Comparison of ENCODE assay signal across 16 cellular contexts in the genomic region with DNA sequence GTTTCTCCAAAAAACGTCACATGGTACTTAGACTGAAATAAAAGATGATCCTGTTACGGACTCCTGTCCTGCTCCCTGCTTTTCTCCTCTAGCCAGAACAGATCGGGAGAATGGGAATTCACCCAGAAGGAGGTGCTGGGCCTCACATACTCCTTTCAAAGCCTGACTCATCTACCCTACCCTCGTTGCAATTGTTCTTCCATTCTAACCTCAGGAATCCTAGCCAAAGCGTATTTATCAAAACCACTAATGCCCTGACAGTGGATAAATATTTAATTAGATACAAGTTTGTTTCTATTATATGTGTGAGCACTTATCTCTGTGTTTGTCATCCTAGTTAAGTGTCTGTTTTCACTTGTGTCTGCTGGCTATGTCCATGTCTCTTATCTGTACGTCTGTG. TPM values are rescaled to one million over a fixed set of nuclear protein-coding genes. Genes with fewer than 3 reads are reported as not detected.
A peak's percentile ranks its signal among the peaks of the same experiment; 100 is the strongest.
DNase-seq lines count a peak whose midpoint lies in the region; FAIRE-seq and TF ChIP-seq lines count a peak whose summit lies in the region.
"Had no signal": no experiment of that assay in that cellular context is flagged by ENCODE, and none has a peak within 500 bp of the region (broad histone marks: within the 10 kb centered on the region; RNA-seq: fewer than 3 reads in every experiment).

No MANE protein-coding gene starts in this region.

- no peak for TF ChIP-seq CTCF in CD14-positive monocyte (IDR thresholded peaks at IDR 0.05)
- TF ChIP-seq CTCF in bronchial epithelial cell (IDR thresholded peaks at IDR 0.05; ENCODE audit: insufficient read depth, low read length, severe bottlenecking), result peak; percentile 10
- TF ChIP-seq CTCF in testis (IDR thresholded peaks at IDR 0.05), result no peak
- TF ChIP-seq CTCF in osteocyte (IDR thresholded peaks at IDR 0.05), result no peak

- intact Hi-C loops in CD14-positive monocyte (cut with micrococcal nuclease), result loop anchor here in 1 of 2 donors (5.0 kb wide), 1 partner anchor 49 kb away; the partner anchor contains the start of gene PILRB
- intact Hi-C loops in testis (cut with DNase I; ENCODE audit: low total_unique reads), result loop anchor here (10.0 kb wide), 1 partner anchor 62 kb away; no protein-coding TSS in a partner anchor

- no peak for DNase-seq in CD14-positive monocyte (ENCODE audit: low spot score)
- DNase-seq in M059J (ENCODE audit: low read depth), result peak; percentile 86
- DNase-seq in bronchial epithelial cell (ENCODE audit: low read depth), result peak; percentile 48
- DNase-seq in testis, result no peak
- no peak for DNase-seq in UCSD-AML1 (lab: John Stamatoyannopoulos, UW; ENCODE audit: unreplicated experiment)
- no peak for DNase-seq in osteocyte (ENCODE audit: extremely low spot score, unreplicated experiment)
- DNase-seq in stimulated activated naive CD4-positive, alpha-beta T cell treated with Interleukin-2 at 50 U/mL for 16 hours (lab: John Stamatoyannopoulos, UW), result no peak
- DNase-seq: effector CD8-positive, alpha-beta T cell; NCI-H510A; stimulated activated CD8-positive, alpha-beta memory T cell treated with anti-CD3 and anti-CD28 coated beads, Interleukin-4, amount 100 ng/mL, for 48 hours had no signal

- H3K27ac Mint-ChIP-seq in CD14-positive monocyte, result peak overlapping the region in 5 of 7 donors; percentile 14 to 33 (median 26)
- H3K27ac Mint-ChIP-seq in osteocyte (ENCODE audit: unreplicated experiment), result no peak overlapping the region
- H3K27ac Mint-ChIP-seq: B cell, H9 had no signal

- H3K4me3 Mint-ChIP-seq in CD14-positive monocyte (no peak overlapping the region), osteocyte (ENCODE audit: unreplicated experiment) (no peak overlapping the region)
- H3K4me3 Mint-ChIP-seq: B cell, H9, neural crest cell had no signal

- H3K36me3 Mint-ChIP-seq in CD14-positive monocyte (peaks cover 50 to 52% of the 10 kb centered on the region in 2 donors), osteocyte (ENCODE audit: unreplicated experiment) (peaks cover 3% of the 10 kb centered on the region)

- H3K9me3 Mint-ChIP-seq in CD14-positive monocyte (no peaks in the 10 kb centered on the region), osteocyte (ENCODE audit: unreplicated experiment) (no peaks in the 10 kb centered on the region)
- H3K9me3 Mint-ChIP-seq: H9, neural crest cell had no signal

- H3K27me3 ChIP-seq in bronchial epithelial cell (ENCODE audit: control insufficient read depth, insufficient read depth, low read length) (peaks cover 4% of the 10 kb centered on the region), testis (no peaks in the 10 kb centered on the region)
- H3K27me3 ChIP-seq: tibial nerve had no signal

- TF ChIP-seq POLR2A in testis (IDR thresholded peaks at IDR 0.05), result no peak

- H3K36me3 ChIP-seq in bronchial epithelial cell (ENCODE audit: control insufficient read depth, insufficient read depth, low read length) (no peaks in the 10 kb centered on the region), mesodermal cell (ENCODE audit: control insufficient read depth, insufficient read depth, low read length) (no peaks in the 10 kb centered on the region), testis (ENCODE audit: low read depth, missing control alignments) (no peaks in the 10 kb centered on the region)

- H3K4me1 Mint-ChIP-seq in CD14-positive monocyte (peaks cover 25% of the 10 kb centered on the region), osteocyte (ENCODE audit: unreplicated experiment) (no peaks in the 10 kb centered on the region)
- H3K4me1 Mint-ChIP-seq: neural crest cell had no signal

- H3K27me3 Mint-ChIP-seq in CD14-positive monocyte (ENCODE audit: low read depth in 3 of 3) (no peaks in the 10 kb centered on the region), osteocyte (ENCODE audit: unreplicated experiment) (peaks cover 22% of the 10 kb centered on the region)
- H3K27me3 Mint-ChIP-seq: B cell had no signal

- no peak for FAIRE-seq in bronchial epithelial cell (lab: Jason Lieb, UNC)

- H3K4me3 ChIP-seq in bronchial epithelial cell (ENCODE audit: low read depth, low read length) (no peak overlapping the region), mesodermal cell (ENCODE audit: extremely low read depth, insufficient read depth, low read length, poor library complexity, severe bottlenecking) (no peak overlapping the region), testis (no peak overlapping the region)
- H3K4me3 ChIP-seq: tibial nerve had no signal

- 61 to 81% methylated on average over 3 of the region's 6 CpGs for WGBS in mesodermal cell (ENCODE audit: insufficient coverage in 2 of 2), 2 experiments
- WGBS in testis, 2 donors, result 57 to 63% methylated on average over 6 of the region's 6 CpGs

- peak overlapping the region; percentile 23 for H3K27ac ChIP-seq in mesodermal cell (ENCODE audit: low read depth, low read length, severe bottlenecking)
- no peak overlapping the region for H3K27ac ChIP-seq in testis
- H3K27ac ChIP-seq: KMS-11, tibial nerve had no signal

- H3K4me1 ChIP-seq in mesodermal cell (ENCODE audit: control insufficient read depth, insufficient read depth, low read length, poor library complexity, severe bottlenecking) (peaks cover 9% of the 10 kb centered on the region), testis (peaks cover 4% of the 10 kb centered on the region)
- H3K4me1 ChIP-seq: tibial nerve had no signal

- H3K9me3 ChIP-seq in mesodermal cell (ENCODE audit: control insufficient read depth, low read length), result no peaks in the 10 kb centered on the region
- H3K9me3 ChIP-seq in testis, result no peaks in the 10 kb centered on the region
- H3K9me3 ChIP-seq: tibial nerve had no signal

RNA-seq across cellular contexts. Expression of gene ZCWPW1, which starts 21.7 kb away (rescaled TPM):
- polyA plus RNA-seq in CD14-positive monocyte (1 to 10 TPM in 1 of 2 donors, under 1 TPM in 1; 0.60 to 1.2 TPM), testis (ENCODE audit: insufficient read depth, low read depth, low replicate concordance) (96.5 TPM)
- total RNA-seq in M059J (2014; rRNA removed; shearing (Covaris generic)), result 5.2 and 7.8 TPM in 2 replicates
- total RNA-seq in bronchial epithelial cell (1.3 and 2.0 TPM in 2 replicates), testis (100 to 1,000 TPM in 1 of 2 donors, 10 to 100 TPM in 1; 83.5 to 145 TPM), osteocyte (4.4 and 5.0 TPM in 2 replicates)
- 1.00 TPM for polyA plus RNA-seq in mesodermal cell (2013, experiment 1 of 2)
- 0.76 TPM for polyA plus RNA-seq in mesodermal cell (2013, experiment 2 of 2)

RNA-seq across cellular contexts. Expression of gene MEPCE, which starts 22.9 kb away (rescaled TPM):
- polyA plus RNA-seq in CD14-positive monocyte, result 1 to 10 TPM; 2.9 to 3.3 TPM
- total RNA-seq in M059J (2014; rRNA removed; shearing (Covaris generic)), result 32.7 and 48.2 TPM in 2 replicates
- total RNA-seq in bronchial epithelial cell, result 18.7 and 20.7 TPM in 2 replicates
- 26.0 TPM for polyA plus RNA-seq in mesodermal cell (2013, experiment 1 of 2)
- 26.0 TPM for polyA plus RNA-seq in mesodermal cell (2013, experiment 2 of 2)
- total RNA-seq in testis, result 10 to 100 TPM; 74.6 to 89.3 TPM
- polyA plus RNA-seq in testis (ENCODE audit: insufficient read depth, low read depth, low replicate concordance), result 182 TPM
- 50.0 and 50.1 TPM in 2 replicates for total RNA-seq in osteocyte

RNA-seq across cellular contexts. Expression of gene PPP1R35, which starts 29.5 kb away (rescaled TPM):
- polyA plus RNA-seq in CD14-positive monocyte, result 10 to 100 TPM in 1 of 2 donors, 1 to 10 TPM in 1; 8.1 to 14.6 TPM
- total RNA-seq in M059J (2014; rRNA removed; shearing (Covaris generic)), result 17.7 and 23.7 TPM in 2 replicates
- 32.8 and 34.2 TPM in 2 replicates for total RNA-seq in bronchial epithelial cell
- 42.0 TPM for polyA plus RNA-seq in mesodermal cell (2013, experiment 1 of 2)
- 34.5 TPM for polyA plus RNA-seq in mesodermal cell (2013, experiment 2 of 2)
- 100 to 1,000 TPM in 1 of 2 donors, 10 to 100 TPM in 1; 97.6 to 128 TPM for total RNA-seq in testis
- polyA plus RNA-seq in testis (ENCODE audit: insufficient read depth, low read depth, low replicate concordance), result 76.4 TPM
- 22.8 and 32.1 TPM in 2 replicates for total RNA-seq in osteocyte

RNA-seq across cellular contexts. Expression of gene PILRA, which starts 33.5 kb away (rescaled TPM):
- polyA plus RNA-seq in CD14-positive monocyte, result 100 to 1,000 TPM; 364 to 491 TPM
- 0.54 TPM in 1 of 2 replicates, not detected in the other for total RNA-seq in M059J (2014; rRNA removed; shearing (Covaris generic))
- total RNA-seq in bronchial epithelial cell, result 0.13 TPM in 1 of 2 replicates, not detected in the other
- 2.6 TPM for polyA plus RNA-seq in mesodermal cell (2013, experiment 1 of 2)
- 3.7 TPM for polyA plus RNA-seq in mesodermal cell (2013, experiment 2 of 2)
- 10 to 100 TPM; 12.0 to 18.0 TPM for total RNA-seq in testis
- 16.3 TPM for polyA plus RNA-seq in testis (ENCODE audit: insufficient read depth, low read depth, low replicate concordance)
- 1.8 and 2.5 TPM in 2 replicates for total RNA-seq in osteocyte

RNA-seq across cellular contexts. Expression of gene PILRB, which starts 48.9 kb away (rescaled TPM):
- polyA plus RNA-seq in CD14-positive monocyte (1 to 10 TPM; 1.7 to 2.2 TPM), testis (ENCODE audit: insufficient read depth, low read depth, low replicate concordance) (126 TPM)
- 7.0 and 8.0 TPM in 2 replicates for total RNA-seq in M059J (2014; rRNA removed; shearing (Covaris generic))
- total RNA-seq in bronchial epithelial cell (5.5 and 7.8 TPM in 2 replicates), testis (100 to 1,000 TPM; 155 to 258 TPM), osteocyte (31.7 and 38.7 TPM in 2 replicates)
- polyA plus RNA-seq in mesodermal cell (2013, experiment 1 of 2), result 24.8 TPM
- 17.1 TPM for polyA plus RNA-seq in mesodermal cell (2013, experiment 2 of 2)

Comparison
In these comparisons a context has a peak if more than half of its experiments do, and no peak if none do; other contexts are left out.
1. DNase-seq: peak in M059J (single experiment) and bronchial epithelial cell (single experiment); none in CD14-positive monocyte (single experiment), testis (single experiment), UCSD-AML1 (single experiment), osteocyte (single experiment) and stimulated activated naive CD4-positive, alpha-beta T cell treated with Interleukin-2 at 50 U/mL for 16 hours (single experiment).